Comparison of ENCODE assay signal across 15 cellular contexts in the genomic region with DNA sequence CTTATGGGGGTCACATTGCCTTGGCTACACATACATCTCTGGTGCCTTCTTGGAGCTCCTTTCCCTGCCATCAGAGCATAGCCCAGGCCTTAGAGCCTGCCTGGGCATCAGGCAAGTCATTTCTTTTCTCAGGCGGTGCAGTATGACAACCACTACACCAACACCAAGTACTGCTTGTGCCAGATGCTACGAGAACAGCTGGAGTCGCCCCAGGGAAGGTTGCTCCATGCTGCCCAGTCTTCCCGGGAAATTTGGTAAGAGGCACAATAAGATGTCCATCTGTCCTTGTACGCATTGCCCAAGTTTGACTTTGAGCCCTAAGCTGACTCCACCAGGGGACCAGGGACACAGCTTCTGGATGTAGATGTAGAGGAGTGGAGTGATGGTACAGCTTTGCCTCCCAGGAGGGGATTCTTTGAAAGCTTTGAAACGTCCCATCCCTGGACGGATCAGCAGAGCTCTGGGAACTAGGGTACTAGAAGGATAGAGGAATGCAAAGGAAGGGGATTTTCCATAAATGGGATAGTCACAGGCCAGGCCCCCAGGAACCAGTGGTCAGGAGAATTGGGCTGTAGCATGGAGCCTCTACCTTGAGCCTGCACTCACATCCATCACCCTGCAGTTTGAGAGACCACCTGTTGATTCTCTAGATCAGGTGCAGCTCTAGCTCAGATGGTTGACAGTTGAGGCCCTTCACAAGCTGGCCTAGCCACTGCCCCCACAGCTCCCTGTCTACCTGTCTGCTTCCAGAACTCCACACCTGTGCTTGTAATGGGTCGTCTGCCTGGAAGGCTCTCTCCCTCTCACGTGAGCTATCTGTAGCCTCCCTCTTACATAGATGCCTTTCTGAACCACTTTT. TPM values are rescaled to one million over a fixed set of nuclear protein-coding genes. Genes with fewer than 3 reads are reported as not detected.
DNase-seq lines count a peak whose midpoint lies in the region; ATAC-seq, FAIRE-seq and TF ChIP-seq lines count a peak whose summit lies in the region.
"Had no signal": no experiment of that assay in that cellular context is flagged by ENCODE, and none has a peak within 500 bp of the region (broad histone marks: within the 10 kb centered on the region; RNA-seq: fewer than 3 reads in every experiment).

No MANE protein-coding gene starts in this region.

- H3K27me3 ChIP-seq in neutrophil (no peaks in the 10 kb centered on the region), small intestine (ENCODE audit: control insufficient read depth in 2 of 2, insufficient read depth in 2 of 2, low read length in 2 of 2) (no peaks in the 10 kb centered on the region)
- H3K27me3 ChIP-seq: cardiac muscle cell, suprapubic skin had no signal

- DNase-seq in activated CD4-positive, alpha-beta T cell treated with anti-CD3 and anti-CD28 coated beads, Interleukin-2, amount 10 ng/mL, durations not matched to agents 24 days and 14 days: peak; percentile 60
- no peak for DNase-seq in activated CD4-positive, alpha-beta T cell treated with anti-CD3 and anti-CD28 coated beads for 4 hours
- no peak for DNase-seq in activated T-helper 1 cell treated with anti-CD3 and anti-CD28 coated beads, Interleukin-12 subunit alpha, Interleukin-12 subunit beta, Interleukin-2, Interleukin-4 antibody, amounts not matched to agents 30 ng/mL and 10 ng/mL and 1 ng/mL, durations not matched to agents 14 hours and 24 hours and 36 hours (ENCODE audit: low spot score)
- DNase-seq in small intestine (no peak), HuH-7 (ENCODE audit: low spot score) (no peak)
- DNase-seq: DMS79 treated with DMSO at 0.1 percent for 48 hours, NCI-H1694 treated with DMSO at 0.1 percent for 48 hours had no signal

- H3K36me3 ChIP-seq in neutrophil (peaks cover 45% of the 10 kb centered on the region), small intestine (ENCODE audit: control insufficient read depth in 2 of 2, insufficient read depth in 2 of 2, low read length in 2 of 2) (peaks cover 4 to 10% of the 10 kb centered on the region in 2 donors)

- H3K4me3 ChIP-seq in neutrophil (ENCODE audit: low read depth in 1 of 2, low read length in 1 of 2): no peak overlapping the region
- H3K4me3 ChIP-seq in small intestine (ENCODE audit: low read depth in 1 of 2, low read length in 2 of 2): no peak overlapping the region
- H3K4me3 ChIP-seq: cardiac muscle cell, suprapubic skin had no signal

- peak overlapping the region; percentile 89 for H3K27ac Mint-ChIP-seq in activated CD4-positive, alpha-beta T cell treated with anti-CD3 and anti-CD28 coated beads, Interleukin-2, amount 10 ng/mL, durations not matched to agents 24 days and 14 days
- H3K27ac Mint-ChIP-seq in activated T-helper 1 cell treated with anti-CD3 and anti-CD28 coated beads, Interleukin-12 subunit alpha, Interleukin-12 subunit beta, Interleukin-2, Interleukin-4 antibody, amounts not matched to agents 30 ng/mL and 10 ng/mL and 1 ng/mL, durations not matched to agents 14 hours and 24 hours and 36 hours: peak overlapping the region; percentile 88
- H3K27ac Mint-ChIP-seq: mesothelial cell of epicardium had no signal

- ATAC-seq in HG03175 (IDR thresholded peaks at IDR 0.05; ENCODE audit: unreplicated experiment) (peak; percentile 3), GM19452 (IDR thresholded peaks at IDR 0.05; ENCODE audit: unreplicated experiment) (no peak)

- peaks cover 76% of the 10 kb centered on the region for H3K36me3 Mint-ChIP-seq in activated CD4-positive, alpha-beta T cell treated with anti-CD3 and anti-CD28 coated beads, Interleukin-2, amount 10 ng/mL, durations not matched to agents 24 days and 14 days (ENCODE audit: low read depth)
- H3K36me3 Mint-ChIP-seq in activated T-helper 1 cell treated with anti-CD3 and anti-CD28 coated beads, Interleukin-12 subunit alpha, Interleukin-12 subunit beta, Interleukin-2, Interleukin-4 antibody, amounts not matched to agents 30 ng/mL and 10 ng/mL and 1 ng/mL, durations not matched to agents 14 hours and 24 hours and 36 hours (ENCODE audit: low read depth): peaks cover 68% of the 10 kb centered on the region

- peaks cover 6% of the 10 kb centered on the region for H3K9me3 Mint-ChIP-seq in activated CD4-positive, alpha-beta T cell treated with anti-CD3 and anti-CD28 coated beads, Interleukin-2, amount 10 ng/mL, durations not matched to agents 24 days and 14 days
- H3K9me3 Mint-ChIP-seq in activated T-helper 1 cell treated with anti-CD3 and anti-CD28 coated beads, Interleukin-12 subunit alpha, Interleukin-12 subunit beta, Interleukin-2, Interleukin-4 antibody, amounts not matched to agents 30 ng/mL and 10 ng/mL and 1 ng/mL, durations not matched to agents 14 hours and 24 hours and 36 hours: no peaks in the 10 kb centered on the region
- H3K9me3 Mint-ChIP-seq: mesothelial cell of epicardium had no signal

- no peaks in the 10 kb centered on the region for H3K9me3 ChIP-seq in neutrophil
- no peaks in the 10 kb centered on the region for H3K9me3 ChIP-seq in small intestine (ENCODE audit: control insufficient read depth, low read depth)
- H3K9me3 ChIP-seq: suprapubic skin had no signal

- H3K4me3 Mint-ChIP-seq in activated CD4-positive, alpha-beta T cell treated with anti-CD3 and anti-CD28 coated beads, Interleukin-2, amount 10 ng/mL, durations not matched to agents 24 days and 14 days: peak overlapping the region; percentile 76
- H3K4me3 Mint-ChIP-seq in activated T-helper 1 cell treated with anti-CD3 and anti-CD28 coated beads, Interleukin-12 subunit alpha, Interleukin-12 subunit beta, Interleukin-2, Interleukin-4 antibody, amounts not matched to agents 30 ng/mL and 10 ng/mL and 1 ng/mL, durations not matched to agents 14 hours and 24 hours and 36 hours: peak overlapping the region; percentile 71
- H3K4me3 Mint-ChIP-seq: mesothelial cell of epicardium had no signal

- 89 to 93% (median 92%) methylated on average over 9 of the region's 9 CpGs for WGBS in small intestine, 3 donors

- TF ChIP-seq CTCF in neutrophil (IDR thresholded peaks at IDR 0.05): no peak

- H3K4me1 Mint-ChIP-seq in activated CD4-positive, alpha-beta T cell treated with anti-CD3 and anti-CD28 coated beads, Interleukin-2, amount 10 ng/mL, durations not matched to agents 24 days and 14 days: peaks cover 86% of the 10 kb centered on the region
- H3K4me1 Mint-ChIP-seq in activated T-helper 1 cell treated with anti-CD3 and anti-CD28 coated beads, Interleukin-12 subunit alpha, Interleukin-12 subunit beta, Interleukin-2, Interleukin-4 antibody, amounts not matched to agents 30 ng/mL and 10 ng/mL and 1 ng/mL, durations not matched to agents 14 hours and 24 hours and 36 hours (ENCODE audit: low read depth): peaks cover 86% of the 10 kb centered on the region
- H3K4me1 Mint-ChIP-seq: mesothelial cell of epicardium had no signal

- H3K4me1 ChIP-seq in neutrophil (ENCODE audit: control insufficient read depth in 1 of 2, insufficient read depth in 1 of 2, low read depth in 1 of 2, low read length in 1 of 2): peaks cover 71 to 88% of the 10 kb centered on the region in 2 experiments
- H3K4me1 ChIP-seq in small intestine (ENCODE audit: control insufficient read depth in 2 of 2, insufficient read depth in 1 of 2, low read depth in 1 of 2, low read length in 1 of 2): peaks cover 6 to 11% of the 10 kb centered on the region in 2 donors

- intact Hi-C loops in activated CD4-positive, alpha-beta T cell treated with anti-CD3 and anti-CD28 coated beads, Interleukin-2, amount 10 ng/mL, durations not matched to agents 24 days and 14 days (cut with micrococcal nuclease): no loop called here
- intact Hi-C loops in activated T-helper 1 cell treated with anti-CD3 and anti-CD28 coated beads, Interleukin-12 subunit alpha, Interleukin-12 subunit beta, Interleukin-2, Interleukin-4 antibody, amounts not matched to agents 30 ng/mL and 10 ng/mL and 1 ng/mL, durations not matched to agents 14 hours and 24 hours and 36 hours (cut with micrococcal nuclease): no loop called here

- no peak for FAIRE-seq in small intestine (lab: Jason Lieb, UNC)
- FAIRE-seq: A204.1 had no signal

- no peaks in the 10 kb centered on the region for H3K27me3 Mint-ChIP-seq in activated CD4-positive, alpha-beta T cell treated with anti-CD3 and anti-CD28 coated beads, Interleukin-2, amount 10 ng/mL, durations not matched to agents 24 days and 14 days
- no peaks in the 10 kb centered on the region for H3K27me3 Mint-ChIP-seq in activated T-helper 1 cell treated with anti-CD3 and anti-CD28 coated beads, Interleukin-12 subunit alpha, Interleukin-12 subunit beta, Interleukin-2, Interleukin-4 antibody, amounts not matched to agents 30 ng/mL and 10 ng/mL and 1 ng/mL, durations not matched to agents 14 hours and 24 hours and 36 hours (ENCODE audit: insufficient read depth)

- H3K27ac ChIP-seq in neutrophil: peak overlapping the region; percentile 95
- H3K27ac ChIP-seq in small intestine (ENCODE audit: low read depth in 1 of 2, low read length in 1 of 2): no peak overlapping the region
- H3K27ac ChIP-seq: cardiac muscle cell, suprapubic skin had no signal

RNA-seq across cellular contexts. Expression of gene NFATC3, which starts 11.0 kb away (rescaled TPM):
- total RNA-seq in activated CD4-positive, alpha-beta T cell treated with anti-CD3 and anti-CD28 coated beads, Interleukin-2, amount 10 ng/mL, durations not matched to agents 24 days and 14 days: 143 and 146 TPM in 2 replicates
- total RNA-seq in activated T-helper 1 cell treated with anti-CD3 and anti-CD28 coated beads, Interleukin-12 subunit alpha, Interleukin-12 subunit beta, Interleukin-2, Interleukin-4 antibody, amounts not matched to agents 30 ng/mL and 10 ng/mL and 1 ng/mL, durations not matched to agents 14 hours and 24 hours and 36 hours: 152 and 157 TPM in 2 replicates
- polyA plus RNA-seq in small intestine: 10 to 100 TPM; 10.8 to 13.9 (median 13.6) TPM

RNA-seq across cellular contexts. Expression of gene DUS2, which starts 51.0 kb away (rescaled TPM):
- 35.3 and 42.6 TPM in 2 replicates for total RNA-seq in activated CD4-positive, alpha-beta T cell treated with anti-CD3 and anti-CD28 coated beads, Interleukin-2, amount 10 ng/mL, durations not matched to agents 24 days and 14 days
- 34.7 and 37.2 TPM in 2 replicates for total RNA-seq in activated T-helper 1 cell treated with anti-CD3 and anti-CD28 coated beads, Interleukin-12 subunit alpha, Interleukin-12 subunit beta, Interleukin-2, Interleukin-4 antibody, amounts not matched to agents 30 ng/mL and 10 ng/mL and 1 ng/mL, durations not matched to agents 14 hours and 24 hours and 36 hours
- polyA plus RNA-seq in small intestine: 10 to 100 TPM in 1 of 3 donors, 1 to 10 TPM in 2; 7.6 to 12.1 (median 7.8) TPM

RNA-seq across cellular contexts. Expression of gene DDX28, which starts 51.1 kb away (rescaled TPM):
- 23.9 and 26.1 TPM in 2 replicates for total RNA-seq in activated CD4-positive, alpha-beta T cell treated with anti-CD3 and anti-CD28 coated beads, Interleukin-2, amount 10 ng/mL, durations not matched to agents 24 days and 14 days
- 28.2 and 28.4 TPM in 2 replicates for total RNA-seq in activated T-helper 1 cell treated with anti-CD3 and anti-CD28 coated beads, Interleukin-12 subunit alpha, Interleukin-12 subunit beta, Interleukin-2, Interleukin-4 antibody, amounts not matched to agents 30 ng/mL and 10 ng/mL and 1 ng/mL, durations not matched to agents 14 hours and 24 hours and 36 hours
- 10 to 100 TPM in 1 of 3 donors, 1 to 10 TPM in 2; 3.8 to 14.6 (median 7.6) TPM for polyA plus RNA-seq in small intestine

RNA-seq across cellular contexts. Expression of gene DPEP2NB, which starts 58.4 kb away (rescaled TPM):
- total RNA-seq in activated CD4-positive, alpha-beta T cell treated with anti-CD3 and anti-CD28 coated beads, Interleukin-2, amount 10 ng/mL, durations not matched to agents 24 days and 14 days: not detected in 2 replicates
- not detected in 2 replicates for total RNA-seq in activated T-helper 1 cell treated with anti-CD3 and anti-CD28 coated beads, Interleukin-12 subunit alpha, Interleukin-12 subunit beta, Interleukin-2, Interleukin-4 antibody, amounts not matched to agents 30 ng/mL and 10 ng/mL and 1 ng/mL, durations not matched to agents 14 hours and 24 hours and 36 hours
- not detected for polyA plus RNA-seq in small intestine
- total RNA-seq: cardiac muscle cell, esophagus mucosa, mesothelial cell of epicardium, suprapubic skin had no signal
- polyA plus RNA-seq: cardiac muscle cell had no signal
